In genomic region chr20:58839991-58840747, GRCh38 we compare ENCODE assay signal across 9 cellular contexts. TPM values are rescaled to one million over a fixed set of nuclear protein-coding genes. Genes with fewer than 3 reads are reported as not detected.
DNase-seq lines count a peak whose midpoint lies in the region; ATAC-seq and TF ChIP-seq lines count a peak whose summit lies in the region.
"Had no signal": no experiment of that assay in that cellular context is flagged by ENCODE, and none has a peak within 500 bp of the region (broad histone marks: within the 10 kb centered on the region; RNA-seq: fewer than 3 reads in every experiment).

No MANE protein-coding gene starts in this region.

- H3K27ac Mint-ChIP-seq in activated T-cell treated with anti-CD3 and anti-CD28 coated beads, Interleukin-2, amount 50 U/mL, for 24 hours = no peak overlapping the region

- H3K27ac ChIP-seq in SK-N-MC (no peak overlapping the region), left ventricle myocardium inferior (replicated peaks) (no peak overlapping the region), skeletal muscle tissue (ENCODE audit: low read depth, low read length) (no peak overlapping the region)

- H3K36me3 ChIP-seq in SK-N-MC (ENCODE audit: insufficient read depth, low read length) (no peaks in the 10 kb centered on the region), left ventricle myocardium inferior (no peaks in the 10 kb centered on the region), skeletal muscle tissue (ENCODE audit: control insufficient read depth in 3 of 3, insufficient read depth in 3 of 3, low read length in 3 of 3) (no peaks in the 10 kb centered on the region)

- ATAC-seq in GM18517 (IDR thresholded peaks at IDR 0.05; ENCODE audit: unreplicated experiment) = no peak

- H3K27me3 Mint-ChIP-seq in activated T-cell treated with anti-CD3 and anti-CD28 coated beads, Interleukin-2, amount 50 U/mL, for 24 hours = peaks cover 84% of the 10 kb centered on the region

- peaks cover 24% of the 10 kb centered on the region for H3K4me1 Mint-ChIP-seq in activated T-cell treated with anti-CD3 and anti-CD28 coated beads, Interleukin-2, amount 50 U/mL, for 24 hours (ENCODE audit: low read depth)

- H3K9ac ChIP-seq in SK-N-MC (ENCODE audit: insufficient read length) (no peak overlapping the region), skeletal muscle tissue (ENCODE audit: low read depth in 1 of 3, low read length in 3 of 3) (no peak overlapping the region)

- TF ChIP-seq CTCF in left ventricle myocardium inferior (IDR thresholded peaks at IDR 0.05; ENCODE audit: borderline replicate concordance) = no peak

- peak overlapping the region; percentile 54 for H3K4me3 Mint-ChIP-seq in activated T-cell treated with anti-CD3 and anti-CD28 coated beads, Interleukin-2, amount 50 U/mL, for 24 hours

- intact Hi-C loops in left ventricle myocardium inferior (cut with micrococcal nuclease) = no loop called here

- H3K4me1 ChIP-seq in left ventricle myocardium inferior (peaks cover 10% of the 10 kb centered on the region), skeletal muscle tissue (ENCODE audit: control insufficient read depth in 3 of 3, insufficient read depth in 3 of 3, low read length in 3 of 3) (peaks cover 0 to 5% (median 2%) of the 10 kb centered on the region in 3 donors)

- no peaks in the 10 kb centered on the region for H3K9me3 ChIP-seq in SK-N-MC (ENCODE audit: low read depth, low read length)
- no peaks in the 10 kb centered on the region for H3K9me3 ChIP-seq in left ventricle myocardium inferior (replicated peaks)
- H3K9me3 ChIP-seq in skeletal muscle tissue (ENCODE audit: control insufficient read depth in 3 of 3, low read length in 3 of 3) = no peaks in the 10 kb centered on the region

- no peak for DNase-seq in activated T-cell treated with anti-CD3 and anti-CD28 coated beads, Interleukin-2, amount 50 U/mL, for 24 hours
- DNase-seq in activated T-cell treated with anti-CD3 and anti-CD28 coated beads for 4 hours (no peak), SK-N-MC (ENCODE audit: low read depth, low spot score) (no peak), left ventricle myocardium inferior (no peak), NCI-H146 (lab: John Stamatoyannopoulos, UW) (no peak), kidney glomerular epithelial cell (lab: John Stamatoyannopoulos, UW) (no peak)
- DNase-seq: activated CD4-positive, CD25-positive, alpha-beta regulatory T cell had no signal

- H3K4me3 ChIP-seq in SK-N-MC (peak overlapping the region; percentile 64), left ventricle myocardium inferior (peak overlapping the region; percentile 49), skeletal muscle tissue (ENCODE audit: low read length in 3 of 3) (peak overlapping the region in 2 of 3 donors; percentile 43 to 52)

- H3K27me3 ChIP-seq in left ventricle myocardium inferior (ENCODE audit: low read depth) (peaks cover 96% of the 10 kb centered on the region), skeletal muscle tissue (ENCODE audit: control insufficient read depth in 3 of 3, insufficient read depth in 3 of 3, low read length in 3 of 3) (peaks cover 25 to 41% (median 39%) of the 10 kb centered on the region in 3 donors)

- H3K36me3 Mint-ChIP-seq in activated T-cell treated with anti-CD3 and anti-CD28 coated beads, Interleukin-2, amount 50 U/mL, for 24 hours (ENCODE audit: low read depth) = peaks cover 23% of the 10 kb centered on the region

- H3K9me3 Mint-ChIP-seq in activated T-cell treated with anti-CD3 and anti-CD28 coated beads, Interleukin-2, amount 50 U/mL, for 24 hours = no peaks in the 10 kb centered on the region

RNA-seq across cellular contexts. Expression of gene GNAS-AS1, which starts 10.5 kb away (rescaled TPM):
- total RNA-seq in left ventricle myocardium inferior (0.25 TPM), skeletal muscle tissue (1.0 TPM)

RNA-seq across cellular contexts. Expression of gene GNAS, which starts 12.3 kb away (rescaled TPM):
- total RNA-seq in left ventricle myocardium inferior = 1,444 TPM
- 820 TPM for total RNA-seq in skeletal muscle tissue
